In genomic region chr3:107024481-107025153, GRCh38 we compare ENCODE assay signal across 19 cellular contexts.
DNase-seq lines count a peak whose midpoint lies in the region; ATAC-seq and TF ChIP-seq lines count a peak whose summit lies in the region.
"Had no signal": no experiment of that assay in that cellular context is flagged by ENCODE, and none has a peak within 500 bp of the region (broad histone marks: within the 10 kb centered on the region; RNA-seq: fewer than 3 reads in every experiment).

No MANE protein-coding gene starts in this region.

- 11% methylated on average over 3 of the region's 3 CpGs for WGBS in suprapubic skin

- intact Hi-C loops in Right ventricle myocardium inferior (cut with DNase I), result no loop called here

- H3K4me1 ChIP-seq in cardiac muscle cell (ENCODE audit: low read depth) (peaks cover 22% of the 10 kb centered on the region), suprapubic skin (no peaks in the 10 kb centered on the region)

- H3K4me3 Mint-ChIP-seq in type B pancreatic cell, result no peak overlapping the region
- H3K4me3 Mint-ChIP-seq: activated CD4-positive, alpha-beta T cell treated with anti-CD3 and anti-CD28 coated beads for 36 hours; T-helper 2 cell treated with Interferon-gamma antibody and Interleukin-4, amounts not matched to agents 5 μg/mL and 100 μg/mL, for 36 hours had no signal

- TF ChIP-seq POLR2A in suprapubic skin (IDR thresholded peaks at IDR 0.05), result no peak

- no peaks in the 10 kb centered on the region for H3K9me3 Mint-ChIP-seq in type B pancreatic cell
- H3K9me3 Mint-ChIP-seq: T-helper 2 cell treated with Interferon-gamma antibody and Interleukin-4, amounts not matched to agents 5 μg/mL and 100 μg/mL, for 36 hours had no signal

- no peaks in the 10 kb centered on the region for H3K27me3 Mint-ChIP-seq in type B pancreatic cell
- H3K27me3 Mint-ChIP-seq: activated CD4-positive, alpha-beta T cell treated with anti-CD3 and anti-CD28 coated beads for 36 hours had no signal

- H3K4me3 ChIP-seq in cardiac muscle cell (no peak overlapping the region), SK-N-MC (peak overlapping the region; percentile 51), fibroblast of villous mesenchyme (ENCODE audit: low read depth, low read length) (no peak overlapping the region), suprapubic skin (no peak overlapping the region)
- H3K4me3 ChIP-seq: mucosa of descending colon, right atrium auricular region had no signal

- H3K27me3 ChIP-seq in cardiac muscle cell (no peaks in the 10 kb centered on the region), suprapubic skin (no peaks in the 10 kb centered on the region)
- H3K27me3 ChIP-seq: right atrium auricular region had no signal

- ATAC-seq in Right ventricle myocardium inferior, result no peak
- ATAC-seq: activated CD4-positive, alpha-beta T cell treated with anti-CD3 and anti-CD28 coated beads for 36 hours; mucosa of descending colon had no signal

- peak overlapping the region; percentile 15 for H3K27ac Mint-ChIP-seq in type B pancreatic cell
- H3K27ac Mint-ChIP-seq: activated CD4-positive, alpha-beta T cell treated with anti-CD3 and anti-CD28 coated beads for 36 hours; T-helper 2 cell treated with Interferon-gamma antibody and Interleukin-4, amounts not matched to agents 5 μg/mL and 100 μg/mL, for 36 hours had no signal

- H3K36me3 Mint-ChIP-seq in type B pancreatic cell, result no peaks in the 10 kb centered on the region

- H3K36me3 ChIP-seq in cardiac muscle cell (no peaks in the 10 kb centered on the region), SK-N-MC (ENCODE audit: insufficient read depth, low read length) (no peaks in the 10 kb centered on the region), suprapubic skin (no peaks in the 10 kb centered on the region)
- H3K36me3 ChIP-seq: right atrium auricular region had no signal

- POLR2A ChIA-PET in GM10248 (lab: Yijun Ruan, JAX), result no interaction called here

- H3K9ac ChIP-seq in SK-N-MC (ENCODE audit: insufficient read length), result peak overlapping the region; percentile 17

- H3K27ac ChIP-seq in cardiac muscle cell (no peak overlapping the region), SK-N-MC (peak overlapping the region; percentile 75), suprapubic skin (no peak overlapping the region)
- H3K27ac ChIP-seq: right atrium auricular region had no signal

- CTCF ChIA-PET in GM10248 (lab: Yijun Ruan, JAX), result no interaction called here

- peaks cover 6% of the 10 kb centered on the region for H3K4me1 Mint-ChIP-seq in type B pancreatic cell (ENCODE audit: unreplicated experiment)
- H3K4me1 Mint-ChIP-seq: activated CD4-positive, alpha-beta T cell treated with anti-CD3 and anti-CD28 coated beads for 36 hours had no signal

- no peak for TF ChIP-seq CTCF in cardiac muscle cell (IDR thresholded peaks at IDR 0.05; ENCODE audit: low read depth, low read length)
- TF ChIP-seq CTCF in fibroblast of villous mesenchyme (IDR thresholded peaks at IDR 0.05; ENCODE audit: insufficient read depth, low read depth, low read length), result no peak
- TF ChIP-seq CTCF in type B pancreatic cell (conservative IDR thresholded peaks at IDR 0.05), result no peak
- TF ChIP-seq CTCF in GM10248 (IDR thresholded peaks at IDR 0.05; ENCODE audit: control extremely low read depth, extremely low read depth, low read depth, missing control alignments), result no peak
- no peak for TF ChIP-seq CTCF in suprapubic skin (IDR thresholded peaks at IDR 0.05)

- H3K9me3 ChIP-seq in cardiac muscle cell (ENCODE audit: low read depth) (no peaks in the 10 kb centered on the region), SK-N-MC (ENCODE audit: low read depth, low read length) (no peaks in the 10 kb centered on the region), suprapubic skin (no peaks in the 10 kb centered on the region)
- H3K9me3 ChIP-seq: mucosa of descending colon, right atrium auricular region had no signal

- DNase-seq in cardiac muscle cell (ENCODE audit: low read depth in 1 of 2, low spot score in 1 of 2), result peak; percentile 4 to 11
- no peak for DNase-seq in Right ventricle myocardium inferior (ENCODE audit: missing footprints)
- peak; percentile 45 for DNase-seq in SK-N-MC (ENCODE audit: low read depth, low spot score)
- DNase-seq in fibroblast of villous mesenchyme (ENCODE audit: low read depth), result peak; percentile 45
- no peak for DNase-seq in type B pancreatic cell (ENCODE audit: extremely low spot score, unreplicated experiment)
- DNase-seq in DMS153 (lab: John Stamatoyannopoulos, UW), result no peak
- DNase-seq in GM10248 (ENCODE audit: extremely low spot score), result no peak
- DNase-seq in suprapubic skin (ENCODE audit: low spot score in 2 of 2), result no peak
- DNase-seq: activated CD4-positive, alpha-beta T cell treated with anti-CD3 and anti-CD28 coated beads for 36 hours; activated CD8-positive, alpha-beta memory T cell treated with anti-CD3 and anti-CD28 coated beads, Interleukin-2, amount 50 U/mL, for 48 hours; activated gamma-delta T cell; cerebellar nuclear complex; Kasumi-1; kidney glomerular epithelial cell; mucosa of descending colon; NCI-H1436; stimulated activated CD4-positive, alpha-beta T cell treated with anti-CD3 and anti-CD28 coated beads, Interleukin-1b, Interleukin-23, amount 100 ng/mL, for 48 hours had no signal

- no peak for TF ChIP-seq EP300 in suprapubic skin (IDR thresholded peaks at IDR 0.05)

Comparison
In these comparisons a context has a peak if more than half of its experiments do, and no peak if none do; other contexts are left out.
1. DNase-seq: peak in cardiac muscle cell (2 of 2), SK-N-MC (single experiment) and fibroblast of villous mesenchyme (single experiment); none in Right ventricle myocardium inferior (single experiment), type B pancreatic cell (single experiment), DMS153 (single experiment), GM10248 (single experiment) and suprapubic skin (0 of 2).